Comparison of ENCODE assay signal across 1 cellular context in genomic region chr4:53498712-53499111, GRCh38.
TF ChIP-seq lines count a peak whose summit lies in the region.

No MANE protein-coding gene starts in this region.

TF ChIP-seq in HepG2, 621 proteins besides CTCF, POLR2A, EP300 and RAD21 (continued from another document):
- no peak for TF ChIP-seq RXRB (CRISPR knock-in tag; IDR thresholded peaks at IDR 0.05; ENCODE audit: borderline replicate concordance)
- no peak for TF ChIP-seq ZNF414 (CRISPR knock-in tag; IDR thresholded peaks at IDR 0.05)
- no peak for TF ChIP-seq ZUFSP (CRISPR knock-in tag; IDR thresholded peaks at IDR 0.05; ENCODE audit: borderline replicate concordance)
- TF ChIP-seq PAXIP1 (CRISPR knock-in tag; conservative IDR thresholded peaks at IDR 0.05), result no peak
- no peak for TF ChIP-seq LCORL (IDR thresholded peaks at IDR 0.05)
- no peak for TF ChIP-seq LCORL (CRISPR knock-in tag; IDR thresholded peaks at IDR 0.05)
- no peak for TF ChIP-seq ASH2L (IDR thresholded peaks at IDR 0.05; ENCODE audit: insufficient read length, low read depth, low read length)
- no peak for TF ChIP-seq ZNF574 (CRISPR knock-in tag; IDR thresholded peaks at IDR 0.05)
- TF ChIP-seq PREB (CRISPR knock-in tag; IDR thresholded peaks at IDR 0.05), result no peak
- no peak for TF ChIP-seq ZNF841 (CRISPR knock-in tag; IDR thresholded peaks at IDR 0.05; ENCODE audit: borderline replicate concordance)
